In the genomic region with DNA sequence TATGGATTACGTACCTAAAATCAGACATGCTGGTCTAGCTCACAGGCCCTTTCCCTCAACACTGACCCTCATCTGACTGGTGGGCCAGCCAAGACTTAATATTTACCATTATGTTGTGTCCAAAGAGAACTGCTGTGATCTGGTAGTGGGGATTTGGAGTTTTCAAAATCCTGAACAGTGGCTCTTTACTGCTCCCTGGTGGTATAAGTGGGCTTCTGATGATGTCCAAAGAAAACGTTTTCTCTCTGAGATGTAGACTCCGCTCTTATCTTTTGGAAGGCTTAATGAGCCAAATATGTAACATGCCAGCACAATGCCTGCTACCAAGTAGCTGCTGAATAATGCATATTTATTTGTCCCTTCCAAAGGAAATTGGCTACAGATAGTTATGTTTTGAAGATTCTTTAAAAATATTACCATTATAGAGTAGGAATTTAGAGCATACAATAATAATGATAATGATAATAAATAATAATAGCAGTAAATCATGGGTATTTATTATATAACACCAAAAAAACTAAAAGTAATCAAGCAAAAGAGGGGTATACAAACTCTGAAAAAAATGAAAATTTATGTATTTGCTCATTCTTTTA, we compare ENCODE assay signal across 8 cellular contexts.
DNase-seq lines count a peak whose midpoint lies in the region; ATAC-seq, FAIRE-seq and TF ChIP-seq lines count a peak whose summit lies in the region.

No MANE protein-coding gene starts in this region.

- H3K4me3 ChIP-seq in kidney (ENCODE audit: low read length in 2 of 2) (no peak overlapping the region), thoracic aorta (no peak overlapping the region)

- POLR2A ChIA-PET in MCF 10A (lab: Yijun Ruan, JAX) = interaction anchor here (0.8 to 1.0 kb wide), 2 partner anchors 279 to 291 kb away, joined by 3 to 4 read pairs; no protein-coding TSS in a partner anchor

- DNase-seq in DMS53 treated with DMSO at 0.1 percent for 48 hours (lab: John Stamatoyannopoulos, UW; ENCODE audit: unreplicated experiment) (peak; percentile 46), HCEC 1CT (peak; percentile 55), NCI-H524 treated with DMSO at 0.1 percent for 48 hours (lab: John Stamatoyannopoulos, UW) (peak; percentile 21), MCF 10A (ENCODE audit: unreplicated experiment) (peak; percentile 73), kidney (no peak), thoracic aorta (ENCODE audit: low spot score) (no peak), activated gamma-delta T cell treated with Interleukin-2 at 50 U/mL for 16 hours (no peak)

- no peak overlapping the region for H3K27ac Mint-ChIP-seq in MCF 10A (ENCODE audit: low read depth, unreplicated experiment)

- H3K27ac ChIP-seq in kidney (ENCODE audit: low read depth in 2 of 2, low read length in 2 of 2) (no peak overlapping the region), thoracic aorta (no peak overlapping the region)

- H3K9me3 Mint-ChIP-seq in MCF 10A (ENCODE audit: unreplicated experiment) = no peaks in the 10 kb centered on the region

- H3K9me3 ChIP-seq in kidney (ENCODE audit: control insufficient read depth in 1 of 2, low read length in 2 of 2) (no peaks in the 10 kb centered on the region), thoracic aorta (no peaks in the 10 kb centered on the region)

- no TSS peak for BruUV-seq in MCF 10A (replicated peaks; lab: Mats Ljungman, UMichigan)

- no peaks in the 10 kb centered on the region for H3K4me1 Mint-ChIP-seq in MCF 10A (ENCODE audit: insufficient read depth, unreplicated experiment)

- no peaks in the 10 kb centered on the region for H3K27me3 ChIP-seq in thoracic aorta (replicated peaks; ENCODE audit: insufficient read depth)

- no peaks in the 10 kb centered on the region for H3K27me3 Mint-ChIP-seq in MCF 10A (ENCODE audit: insufficient read depth, unreplicated experiment)

- H3K36me3 ChIP-seq in kidney (ENCODE audit: control insufficient read depth in 1 of 2, insufficient read depth in 2 of 2, low read length in 2 of 2) (no peaks in the 10 kb centered on the region), thoracic aorta (no peaks in the 10 kb centered on the region)

- intact Hi-C loops in MCF 10A (cut with micrococcal nuclease) (loop anchor here (1.0 to 5.0 kb wide), 8 partner anchors 298 to 1117 kb away; partner anchors contain the start of genes TEX48 and TNC), kidney (cut with DNase I) (no loop called here)

- TF ChIP-seq CTCF in MCF 10A (IDR thresholded peaks at IDR 0.05; ENCODE audit: unreplicated experiment) (peak; percentile 67), kidney (IDR thresholded peaks at IDR 0.05; ENCODE audit: borderline replicate concordance, extremely low read depth, insufficient read depth) (peak; percentile 66), thoracic aorta (IDR thresholded peaks at IDR 0.05) (peak; percentile 88)

- peak; percentile 8 for FAIRE-seq in kidney (lab: Jason Lieb, UNC)

- H3K36me3 Mint-ChIP-seq in MCF 10A (ENCODE audit: insufficient read depth, unreplicated experiment) = no peaks in the 10 kb centered on the region

- H3K4me1 ChIP-seq in kidney (ENCODE audit: control insufficient read depth in 1 of 2, insufficient read depth in 1 of 2, low read depth in 1 of 2, low read length in 2 of 2) (no peaks in the 10 kb centered on the region), thoracic aorta (ENCODE audit: control insufficient read depth in 1 of 2, low read depth in 2 of 2) (no peaks in the 10 kb centered on the region)

- H3K9ac ChIP-seq in kidney (ENCODE audit: low read length in 2 of 2) = no peak overlapping the region

- H3K4me3 Mint-ChIP-seq in MCF 10A (ENCODE audit: unreplicated experiment) = no peak overlapping the region

- ATAC-seq in thoracic aorta (ENCODE audit: insufficient number of reproducible peaks, low FRiP score, low read depth) = peak; percentile 89
- ATAC-seq in HG03571 (IDR thresholded peaks at IDR 0.05; ENCODE audit: unreplicated experiment) = no peak

- CTCF ChIA-PET in MCF 10A (lab: Yijun Ruan, JAX) = interaction anchor here (0.6 to 4.3 kb wide), 29 partner anchors 9 to 1137 kb away, joined by 3 to 30 read pairs (median 4); no protein-coding TSS in a partner anchor

Comparison
In these comparisons a context has a peak if more than half of its experiments do, and no peak if none do; other contexts are left out.
1. DNase-seq: peak in DMS53 treated with DMSO at 0.1 percent for 48 hours (single experiment), HCEC 1CT (single experiment), NCI-H524 treated with DMSO at 0.1 percent for 48 hours (single experiment) and MCF 10A (single experiment); none in kidney (single experiment), thoracic aorta (single experiment) and activated gamma-delta T cell treated with Interleukin-2 at 50 U/mL for 16 hours (single experiment).
2. Peak in every context shown above with its lines, with median percentiles within 50 percentile points of each other: CTCF ChIP-seq.